ENCODE assay signal across 13 cellular contexts in the genomic region with DNA sequence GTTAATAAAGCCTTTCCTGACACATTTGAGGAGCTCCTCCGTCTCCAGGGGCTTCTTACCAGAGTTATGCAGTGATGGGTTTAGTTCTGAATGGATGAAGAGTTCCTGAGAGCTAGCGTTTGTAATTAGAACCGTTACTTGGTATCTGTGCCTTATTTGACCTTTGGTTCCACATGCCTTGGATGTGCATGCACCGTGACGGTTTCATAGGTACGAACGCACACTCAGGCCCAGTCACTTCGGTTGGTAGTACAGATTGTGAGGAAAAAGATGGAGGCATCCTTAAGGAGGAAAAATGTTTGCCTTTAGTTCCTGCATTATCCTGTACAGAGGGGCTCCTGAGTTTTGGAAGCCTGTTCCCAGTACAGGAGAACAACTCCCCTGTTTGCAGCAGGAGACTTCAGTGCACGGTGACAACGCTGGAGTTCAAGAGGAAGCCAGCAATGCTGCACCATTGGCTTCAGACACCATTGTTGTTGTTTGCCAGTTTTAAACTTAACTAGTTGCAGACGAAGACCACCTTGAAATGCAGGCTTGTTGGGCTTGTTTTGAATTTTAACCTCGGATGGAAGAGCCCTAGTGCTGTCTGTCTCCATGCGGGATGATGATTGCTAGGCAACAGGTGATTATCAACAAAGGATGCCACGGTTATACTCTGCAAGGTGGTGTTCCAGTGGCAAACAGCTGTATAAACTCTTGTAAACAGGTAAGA. TPM values are rescaled to one million over a fixed set of nuclear protein-coding genes. Genes with fewer than 3 reads are reported as not detected.
A peak's percentile ranks its signal among the peaks of the same experiment; 100 is the strongest.
DNase-seq lines count a peak whose midpoint lies in the region; ATAC-seq and TF ChIP-seq lines count a peak whose summit lies in the region.
"Had no signal": no experiment of that assay in that cellular context is flagged by ENCODE, and none has a peak within 500 bp of the region (broad histone marks: within the 10 kb centered on the region; RNA-seq: fewer than 3 reads in every experiment).

No MANE protein-coding gene starts in this region.

- ATAC-seq in effector memory CD8-positive, alpha-beta T cell (replicated peaks): no peak
- peak in 1 of 2 donors; percentile 43 for ATAC-seq in gastrocnemius medialis
- no peak for ATAC-seq in HG03139 (IDR thresholded peaks at IDR 0.05; ENCODE audit: unreplicated experiment)
- ATAC-seq: mucosa of descending colon had no signal

- no peak for TF ChIP-seq CTCF in gastrocnemius medialis (IDR thresholded peaks at IDR 0.05 in 4 of 5, conservative IDR thresholded peaks at IDR 0.05 in 1 of 5)

- H3K27me3 Mint-ChIP-seq in activated naive CD4-positive, alpha-beta T cell treated with anti-CD3 and anti-CD28 coated beads, Interleukin-2, amount 50 U/mL, for 24 hours: no peaks in the 10 kb centered on the region
- no peaks in the 10 kb centered on the region for H3K27me3 Mint-ChIP-seq in IgD-negative memory B cell
- H3K27me3 Mint-ChIP-seq in effector memory CD8-positive, alpha-beta T cell: no peaks in the 10 kb centered on the region
- H3K27me3 Mint-ChIP-seq: dendritic cell treated with granulocyte-macrophage colony-stimulating factor and Interleukin-4, amounts not matched to agents 40 ng/mL and 50 ng/mL, for 4 days had no signal

- DNase-seq in activated naive CD4-positive, alpha-beta T cell treated with anti-CD3 and anti-CD28 coated beads, Interleukin-2, amount 50 U/mL, for 16 hours: no peak
- no peak for DNase-seq in effector memory CD8-positive, alpha-beta T cell
- DNase-seq in gastrocnemius medialis: no peak
- DNase-seq in HK-2 (ENCODE audit: unreplicated experiment): no peak
- DNase-seq in cerebellum (ENCODE audit: low spot score): no peak
- DNase-seq: activated effector memory CD4-positive, alpha-beta T cell treated with anti-CD3 and anti-CD28 coated beads, Interleukin-2, amount 50 U/mL, for 16 hours; mucosa of descending colon; NCI-H1694 treated with DMSO at 0.1 percent for 48 hours; Peyer's patch had no signal

- H3K4me3 ChIP-seq in gastrocnemius medialis: peak overlapping the region in 1 of 4 donors; percentile 4
- H3K4me3 ChIP-seq: mucosa of descending colon, Peyer's patch had no signal

- H3K4me3 Mint-ChIP-seq in activated naive CD4-positive, alpha-beta T cell treated with anti-CD3 and anti-CD28 coated beads, Interleukin-2, amount 50 U/mL, for 24 hours: peak overlapping the region; percentile 17
- H3K4me3 Mint-ChIP-seq in IgD-negative memory B cell: peak overlapping the region; percentile 2 to 83 (median 61)
- peak overlapping the region; percentile 41 to 73 for H3K4me3 Mint-ChIP-seq in effector memory CD8-positive, alpha-beta T cell
- H3K4me3 Mint-ChIP-seq: dendritic cell treated with granulocyte-macrophage colony-stimulating factor and Interleukin-4, amounts not matched to agents 40 ng/mL and 50 ng/mL, for 4 days had no signal

- H3K27ac ChIP-seq in gastrocnemius medialis: peak overlapping the region; percentile 20 to 93 (median 41)
- H3K27ac ChIP-seq: Peyer's patch had no signal

- peaks cover 0 to 7% of the 10 kb centered on the region in 2 donors for H3K36me3 ChIP-seq in gastrocnemius medialis

- no peaks in the 10 kb centered on the region for H3K9me3 Mint-ChIP-seq in activated naive CD4-positive, alpha-beta T cell treated with anti-CD3 and anti-CD28 coated beads, Interleukin-2, amount 50 U/mL, for 24 hours
- no peaks in the 10 kb centered on the region for H3K9me3 Mint-ChIP-seq in IgD-negative memory B cell
- no peaks in the 10 kb centered on the region for H3K9me3 Mint-ChIP-seq in effector memory CD8-positive, alpha-beta T cell
- H3K9me3 Mint-ChIP-seq: dendritic cell treated with granulocyte-macrophage colony-stimulating factor and Interleukin-4, amounts not matched to agents 40 ng/mL and 50 ng/mL, for 4 days had no signal

- in situ Hi-C loops in gastrocnemius medialis (cut with MboI; ENCODE audit: low sequenced_read_pairs in 4 of 4): loop anchor here in 2 of 4 donors (10.0 to 25.0 kb wide), 2 partner anchors 57 to 310 kb away; a partner anchor contains a TSS

- TF ChIP-seq POLR2A in gastrocnemius medialis (IDR thresholded peaks at IDR 0.05): no peak

- H3K4me1 ChIP-seq in gastrocnemius medialis: peaks cover 84 to 90% of the 10 kb centered on the region in 2 donors

- H3K4me1 Mint-ChIP-seq in activated naive CD4-positive, alpha-beta T cell treated with anti-CD3 and anti-CD28 coated beads, Interleukin-2, amount 50 U/mL, for 24 hours: peaks cover 90% of the 10 kb centered on the region
- peaks cover 56 to 71% (median 65%) of the 10 kb centered on the region in 3 donors for H3K4me1 Mint-ChIP-seq in IgD-negative memory B cell
- H3K4me1 Mint-ChIP-seq in effector memory CD8-positive, alpha-beta T cell (ENCODE audit: low read depth in 2 of 2): peaks cover 56 to 84% of the 10 kb centered on the region in 2 donors

- H3K27me3 ChIP-seq in gastrocnemius medialis: no peaks in the 10 kb centered on the region
- H3K27me3 ChIP-seq: Peyer's patch had no signal

- peaks cover 29% of the 10 kb centered on the region for H3K36me3 Mint-ChIP-seq in activated naive CD4-positive, alpha-beta T cell treated with anti-CD3 and anti-CD28 coated beads, Interleukin-2, amount 50 U/mL, for 24 hours
- H3K36me3 Mint-ChIP-seq in IgD-negative memory B cell: peaks cover 4% of the 10 kb centered on the region
- H3K36me3 Mint-ChIP-seq in effector memory CD8-positive, alpha-beta T cell (ENCODE audit: insufficient read depth): peaks cover 62% of the 10 kb centered on the region

- no peak overlapping the region for H3K27ac Mint-ChIP-seq in activated naive CD4-positive, alpha-beta T cell treated with anti-CD3 and anti-CD28 coated beads, Interleukin-2, amount 50 U/mL, for 24 hours
- H3K27ac Mint-ChIP-seq in IgD-negative memory B cell: peak overlapping the region in 1 of 3 donors; percentile 18
- peak overlapping the region; percentile 32 to 41 for H3K27ac Mint-ChIP-seq in effector memory CD8-positive, alpha-beta T cell

- H3K9me3 ChIP-seq in gastrocnemius medialis: no peaks in the 10 kb centered on the region
- H3K9me3 ChIP-seq: mucosa of descending colon, Peyer's patch had no signal

- intact Hi-C loops in gastrocnemius medialis (cut with DNase I; ENCODE audit: low total_unique reads): no loop called here

RNA-seq across cellular contexts. Expression of a gene that starts 8.2 kb away (rescaled TPM):
- 16.9 TPM for polyA plus RNA-seq in IgD-negative memory B cell
- total RNA-seq in gastrocnemius medialis (10 to 100 TPM; 27.8 to 44.9 (median 30.2) TPM), cerebellum (62.4 TPM)

RNA-seq across cellular contexts. Expression of a gene that starts 43.5 kb away (rescaled TPM):
- polyA plus RNA-seq in IgD-negative memory B cell: 3.6 TPM
- total RNA-seq in gastrocnemius medialis (1 to 10 TPM; 1.2 to 3.5 (median 2.9) TPM), cerebellum (20.8 TPM)
